In the genomic region with DNA sequence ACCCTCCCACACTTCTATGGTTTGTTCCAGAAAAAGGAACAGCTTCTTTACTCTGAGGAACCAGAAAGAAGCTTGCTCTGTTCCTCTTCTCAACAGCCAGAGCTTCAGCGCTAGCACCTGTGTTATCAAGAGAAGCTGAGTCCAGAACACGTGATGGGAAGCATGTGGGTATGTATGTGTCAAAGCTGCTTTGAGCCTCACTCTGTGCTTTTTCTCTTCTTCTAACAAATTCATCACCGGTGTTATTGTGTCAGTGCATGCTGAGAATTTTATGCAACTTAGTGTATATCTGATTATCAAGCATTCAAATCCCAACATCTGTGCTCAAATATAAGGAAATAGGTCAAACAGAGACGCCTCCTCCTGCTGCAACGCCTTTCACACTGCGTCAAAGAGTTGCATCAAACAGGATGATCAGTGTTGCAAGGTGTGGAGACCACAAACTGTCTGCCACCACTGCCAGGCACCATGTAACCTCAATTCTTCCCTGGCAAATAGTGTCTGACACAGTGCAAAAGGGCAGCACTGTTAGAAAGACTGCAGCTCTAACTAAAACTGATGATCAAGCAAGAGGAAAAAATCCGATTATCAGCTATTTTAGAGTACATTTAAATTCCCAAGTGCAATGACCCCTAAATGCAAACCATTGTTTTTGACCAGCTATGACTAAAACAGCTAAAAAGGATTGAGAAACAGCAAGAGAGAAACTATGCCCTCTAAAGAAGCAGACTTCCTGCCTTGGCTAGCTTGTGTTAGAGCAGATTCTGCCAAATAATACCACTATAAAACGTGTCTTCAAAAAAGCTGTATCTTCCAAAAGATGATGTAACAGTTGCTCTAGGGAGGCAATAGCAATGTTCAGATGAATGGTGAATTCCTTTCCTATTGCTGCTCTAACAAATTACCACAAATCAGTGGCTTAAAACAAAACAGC, we compare ENCODE assay signal across 8 cellular contexts.
A peak's percentile ranks its signal among the peaks of the same experiment; 100 is the strongest.
DNase-seq lines count a peak whose midpoint lies in the region; ATAC-seq and TF ChIP-seq lines count a peak whose summit lies in the region.

No MANE protein-coding gene starts in this region.

- peaks cover 71% of the 10 kb centered on the region for H3K4me1 Mint-ChIP-seq in activated T-cell treated with anti-CD3 and anti-CD28 coated beads, Interleukin-2, amount 50 U/mL, for 72 hours (ENCODE audit: low read depth)

- H3K27ac ChIP-seq in foreskin keratinocyte = no peak overlapping the region

- no peaks in the 10 kb centered on the region for H3K27me3 ChIP-seq in foreskin keratinocyte

- ATAC-seq in GM21447 (IDR thresholded peaks at IDR 0.05; ENCODE audit: unreplicated experiment) (peak; percentile 73), foreskin keratinocyte (peak; percentile 59)
- ATAC-seq in activated T-cell treated with anti-CD3 and anti-CD28 coated beads, Interleukin-2, amount 50 U/mL, for 72 hours (replicated peaks in 1 of 2) = peak; percentile 85 to 89

- peak; percentile 15 for DNase-seq in AG08396 (ENCODE audit: low spot score)
- peak; percentile 98 for DNase-seq in NCI-H460 (ENCODE audit: extremely low read depth, low read depth)
- peak; percentile 73 to 76 for DNase-seq in activated T-cell treated with anti-CD3 and anti-CD28 coated beads, Interleukin-2, amount 50 U/mL, for 72 hours
- peak; percentile 82 to 93 for DNase-seq in foreskin keratinocyte
- DNase-seq in smooth muscle cell of the brain vasculature (ENCODE audit: low read depth, low spot score) = peak; percentile 33
- no peak for DNase-seq in NCI-H1105 (lab: John Stamatoyannopoulos, UW)
- no peak for DNase-seq in DMS114 treated with DMSO at 0.1 percent for 48 hours (lab: John Stamatoyannopoulos, UW; ENCODE audit: unreplicated experiment)

- H3K4me1 ChIP-seq in foreskin keratinocyte = peaks cover 9% of the 10 kb centered on the region

- H3K27me3 Mint-ChIP-seq in activated T-cell treated with anti-CD3 and anti-CD28 coated beads, Interleukin-2, amount 50 U/mL, for 72 hours (ENCODE audit: low read depth) = no peaks in the 10 kb centered on the region

- H3K27ac Mint-ChIP-seq in activated T-cell treated with anti-CD3 and anti-CD28 coated beads, Interleukin-2, amount 50 U/mL, for 72 hours = peak overlapping the region; percentile 97

- H3K9me3 Mint-ChIP-seq in activated T-cell treated with anti-CD3 and anti-CD28 coated beads, Interleukin-2, amount 50 U/mL, for 72 hours = peaks cover 1 to 2% of the 10 kb centered on the region in 2 donors

- H3K36me3 Mint-ChIP-seq in activated T-cell treated with anti-CD3 and anti-CD28 coated beads, Interleukin-2, amount 50 U/mL, for 72 hours (ENCODE audit: insufficient read depth in 2 of 2) = peaks cover 6 to 19% of the 10 kb centered on the region in 2 donors

- peak overlapping the region; percentile 63 to 88 for H3K4me3 Mint-ChIP-seq in activated T-cell treated with anti-CD3 and anti-CD28 coated beads, Interleukin-2, amount 50 U/mL, for 72 hours

- TF ChIP-seq CTCF in foreskin keratinocyte (conservative IDR thresholded peaks at IDR 0.05) = no peak

Comparison
In these comparisons a context has a peak if more than half of its experiments do, and no peak if none do; other contexts are left out.
1. DNase-seq: peak in AG08396 (single experiment), NCI-H460 (single experiment), activated T-cell treated with anti-CD3 and anti-CD28 coated beads, Interleukin-2, amount 50 U/mL, for 72 hours (2 of 2), foreskin keratinocyte (2 of 2) and smooth muscle cell of the brain vasculature (single experiment); none in NCI-H1105 (single experiment) and DMS114 treated with DMSO at 0.1 percent for 48 hours (single experiment).
2. Peak in every context shown above with its lines, with median percentiles within 50 percentile points of each other: ATAC-seq.